1 cellular context compared by ENCODE assay signal in the genomic region with DNA sequence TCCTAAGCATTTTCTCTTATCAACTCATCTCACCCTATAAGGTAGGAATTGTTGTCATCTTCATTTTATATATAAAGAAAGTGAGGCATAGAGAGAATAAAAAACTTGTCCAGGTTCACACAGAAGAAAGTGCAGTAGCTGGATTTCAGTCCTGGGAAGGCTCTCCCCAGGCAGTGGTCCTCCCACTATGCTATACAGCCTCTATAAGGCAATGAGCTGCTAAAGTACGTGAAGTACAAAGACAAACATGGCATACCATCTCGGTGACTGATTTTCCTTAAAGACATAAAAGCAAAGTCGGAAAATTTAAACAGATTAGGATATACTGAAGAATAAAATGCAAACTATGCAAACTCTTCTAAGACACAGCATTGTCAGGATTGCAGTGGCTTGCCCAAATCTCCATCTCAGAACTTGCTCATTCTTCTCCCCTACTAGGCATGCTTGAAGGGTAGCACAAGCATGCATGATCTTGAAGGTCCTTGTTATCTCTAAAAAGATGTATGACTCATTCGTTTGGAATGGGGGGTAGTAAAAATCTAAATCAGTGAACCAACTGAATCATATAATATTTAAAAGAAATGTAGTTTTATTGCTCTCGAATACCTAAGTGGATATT.
TF ChIP-seq lines count a peak whose summit lies in the region.

No MANE protein-coding gene starts in this region.

TF ChIP-seq in IMR-90, 13 proteins besides CTCF, POLR2A, EP300 and RAD21:
- peak; percentile 65; the same call in 1 of the 2 replicates for TF ChIP-seq FOS (IDR thresholded peaks at IDR 0.05; ENCODE audit: low read depth, low read length)
- TF ChIP-seq BHLHE40 (IDR thresholded peaks at IDR 0.05; ENCODE audit: low read depth, low read length): peak; percentile 43; the same call in 1 of the 2 replicates
- no peak for TF ChIP-seq SMC3 (IDR thresholded peaks at IDR 0.05; ENCODE audit: low read depth, low read length)
- peak; percentile 51 for TF ChIP-seq MAFK (IDR thresholded peaks at IDR 0.05; ENCODE audit: low read depth, low read length)
- no peak for TF ChIP-seq CEBPB (IDR thresholded peaks at IDR 0.05; ENCODE audit: low read depth, low read length)
- no peak for TF ChIP-seq RFX5 (IDR thresholded peaks at IDR 0.05; ENCODE audit: low read depth, low read length)
- TF ChIP-seq RCOR1 (IDR thresholded peaks at IDR 0.05; ENCODE audit: insufficient replicate concordance, low read length): peak; percentile 30
